ENCODE assay signal across 10 cellular contexts in genomic region chr17:15341966-15342365, GRCh38. TPM values are rescaled to one million over a fixed set of nuclear protein-coding genes. Genes with fewer than 3 reads are reported as not detected.
DNase-seq lines count a peak whose midpoint lies in the region; ATAC-seq and TF ChIP-seq lines count a peak whose summit lies in the region.
"Had no signal": no experiment of that assay in that cellular context is flagged by ENCODE, and none has a peak within 500 bp of the region (broad histone marks: within the 10 kb centered on the region; RNA-seq: fewer than 3 reads in every experiment).

No MANE protein-coding gene starts in this region.

- H3K27ac Mint-ChIP-seq in H9 = no peak overlapping the region
- H3K27ac Mint-ChIP-seq: CD4-positive, alpha-beta T cell had no signal

- no peak overlapping the region for H2AFZ ChIP-seq in H9 (ENCODE audit: low read length)

- peaks cover 8 to 10% of the 10 kb centered on the region in 2 experiments; a peak in 3 of 4 replicates for H3K4me1 Mint-ChIP-seq in H9

- H3K9me3 ChIP-seq in H9 (ENCODE audit: control insufficient read depth, low read depth, low read length) = no peaks in the 10 kb centered on the region

- intact Hi-C loops in posterior vena cava (cut with DNase I) = no loop called here

- no peak for DNase-seq in H9
- DNase-seq in caudate nucleus (lab: John Stamatoyannopoulos, UW) = no peak
- no peak for DNase-seq in kidney epithelial cell (ENCODE audit: low read depth)
- DNase-seq in skeletal muscle cell (ENCODE audit: low read depth) = no peak
- no peak for DNase-seq in NOMO-1 (lab: John Stamatoyannopoulos, UW; ENCODE audit: unreplicated experiment in 2 of 2)
- DNase-seq in posterior vena cava (ENCODE audit: low spot score) = no peak
- DNase-seq in activated CD4-positive, alpha-beta T cell treated with anti-CD3 and anti-CD28 coated beads, Interleukin-2, amount 50 U/mL, for 1 hour = no peak
- DNase-seq: CD4-positive, alpha-beta T cell; NCI-H1436 had no signal

- H3K79me1 ChIP-seq in H9 (ENCODE audit: insufficient read depth, low read depth, low read length, poor library complexity, severe bottlenecking) = no peaks in the 10 kb centered on the region

- WGBS in H9 (ENCODE audit: extremely low coverage, insufficient read length, low lambda C conversion rate) = no CpG with 5 or more reads among the region's 3 CpGs

- no peaks in the 10 kb centered on the region for H3K79me2 ChIP-seq in H9 (ENCODE audit: insufficient read depth, low read length)

- H3T11ph ChIP-seq in H9 (ENCODE audit: low read length) = no peak overlapping the region

- TF ChIP-seq CTCF in H9 (conservative IDR thresholded peaks at IDR 0.05) = no peak
- TF ChIP-seq CTCF in kidney epithelial cell (IDR thresholded peaks at IDR 0.05; ENCODE audit: insufficient read depth, low read length, poor library complexity, severe bottlenecking) = no peak

- no peaks in the 10 kb centered on the region for H4K20me1 ChIP-seq in H9 (ENCODE audit: control insufficient read depth, insufficient read depth, insufficient read length)

- no peak overlapping the region for H3K23ac ChIP-seq in H9 (ENCODE audit: insufficient read length, low read depth, low read length)

- H3K23me2 ChIP-seq in H9 (ENCODE audit: insufficient read length, low read depth, low read length, poor library complexity, severe bottlenecking) = peaks cover 6% of the 10 kb centered on the region

- H2BK120ac ChIP-seq in H9 (ENCODE audit: low read depth, low read length, poor library complexity, severe bottlenecking) = no peak overlapping the region

- H2AK5ac ChIP-seq in H9 (ENCODE audit: insufficient read length, low read length) = no peak overlapping the region

- no peak for ATAC-seq in GM18861 (IDR thresholded peaks at IDR 0.05; ENCODE audit: unreplicated experiment)

- peaks cover 68% of the 10 kb centered on the region for H3K27me3 Mint-ChIP-seq in H9 (ENCODE audit: low read depth)

- H3K27ac ChIP-seq in H9 (ENCODE audit: insufficient read length, low read depth, low read length) (no peak overlapping the region), caudate nucleus (ENCODE audit: low read depth, low read length) (peak overlapping the region; percentile 40)

- no peak overlapping the region for H2BK12ac ChIP-seq in H9 (ENCODE audit: insufficient read length, low read depth, low read length)

- H3K14ac ChIP-seq in H9 (ENCODE audit: insufficient read depth, low read length) = no peak overlapping the region

- H3K4me3 ChIP-seq in kidney epithelial cell (ENCODE audit: low read depth, low read length) (peak overlapping the region; percentile 51), skeletal muscle cell (ENCODE audit: low read depth, low read length) (peak overlapping the region; percentile 48)

- no peak overlapping the region for H3K4ac ChIP-seq in H9 (ENCODE audit: low read depth, low read length)

- H2BK15ac ChIP-seq in H9 (ENCODE audit: low read depth, low read length) = no peak overlapping the region

- peaks cover 2 to 6% of the 10 kb centered on the region in 2 experiments; a peak in 2 of 5 replicates for H3K9me3 Mint-ChIP-seq in H9

- no peak overlapping the region for H3K18ac ChIP-seq in H9 (ENCODE audit: insufficient read length, low read depth, low read length)

- H3K4me3 Mint-ChIP-seq in H9 = peak overlapping the region; percentile 84 to 91
- H3K4me3 Mint-ChIP-seq: CD4-positive, alpha-beta T cell had no signal

- no peak overlapping the region for H4K91ac ChIP-seq in H9 (ENCODE audit: insufficient read length, low read depth, low read length)

- H3K4me2 ChIP-seq in H9 (ENCODE audit: insufficient read depth, insufficient read length, low read length) = peak overlapping the region; percentile 86

- no peak overlapping the region for H3K9ac ChIP-seq in H9 (ENCODE audit: extremely low read depth, insufficient read length, low read length)

- H3K4me1 ChIP-seq in H9 (ENCODE audit: insufficient read depth, low read length) = 0 out of 2 replicates have a peak, but pooled peaks cover 1% of the 10 kb centered on the region

- H4K8ac ChIP-seq in H9 (replicated peaks; ENCODE audit: insufficient read length, low read depth, low read length) = no peak overlapping the region

- no peak overlapping the region for H2BK20ac ChIP-seq in H9 (ENCODE audit: low read depth, low read length, poor library complexity, severe bottlenecking)

- H2BK5ac ChIP-seq in H9 (ENCODE audit: insufficient read length, low read length) = no peak overlapping the region

- no peaks in the 10 kb centered on the region for H3K27me3 ChIP-seq in H9 (ENCODE audit: insufficient read depth, low read length)
- peaks cover 6% of the 10 kb centered on the region for H3K27me3 ChIP-seq in kidney epithelial cell (ENCODE audit: control insufficient read depth, insufficient read depth, low read length)

- no peaks in the 10 kb centered on the region for H3K36me3 ChIP-seq in kidney epithelial cell (ENCODE audit: control insufficient read depth, insufficient read depth, low read length)

- no peak overlapping the region for H3K56ac ChIP-seq in H9 (ENCODE audit: insufficient read length, low read depth, low read length)

- H4K5ac ChIP-seq in H9 (ENCODE audit: insufficient read length, low read depth, low read length) = no peak overlapping the region

- H3K36me3 Mint-ChIP-seq in H9 (ENCODE audit: insufficient read depth in 1 of 3, low read depth in 3 of 3) = peaks cover 0 to 9% (median 2%) of the 10 kb centered on the region in 3 experiments; a peak in 3 of 7 replicates

RNA-seq across cellular contexts. Expression of gene TEKT3, which starts 0.6 kb away (rescaled TPM):
- 0.42 and 0.57 TPM in 2 replicates for total RNA-seq in H9 (2021)
- not detected in 2 replicates for total RNA-seq in kidney epithelial cell
- 1 to 10 TPM in 1 of 2 donors, under 1 TPM in 1; 0.38 to 3.9 TPM for total RNA-seq in posterior vena cava
- total RNA-seq: CD4-positive, alpha-beta T cell had no signal
